8 cellular contexts compared by ENCODE assay signal in the genomic region with DNA sequence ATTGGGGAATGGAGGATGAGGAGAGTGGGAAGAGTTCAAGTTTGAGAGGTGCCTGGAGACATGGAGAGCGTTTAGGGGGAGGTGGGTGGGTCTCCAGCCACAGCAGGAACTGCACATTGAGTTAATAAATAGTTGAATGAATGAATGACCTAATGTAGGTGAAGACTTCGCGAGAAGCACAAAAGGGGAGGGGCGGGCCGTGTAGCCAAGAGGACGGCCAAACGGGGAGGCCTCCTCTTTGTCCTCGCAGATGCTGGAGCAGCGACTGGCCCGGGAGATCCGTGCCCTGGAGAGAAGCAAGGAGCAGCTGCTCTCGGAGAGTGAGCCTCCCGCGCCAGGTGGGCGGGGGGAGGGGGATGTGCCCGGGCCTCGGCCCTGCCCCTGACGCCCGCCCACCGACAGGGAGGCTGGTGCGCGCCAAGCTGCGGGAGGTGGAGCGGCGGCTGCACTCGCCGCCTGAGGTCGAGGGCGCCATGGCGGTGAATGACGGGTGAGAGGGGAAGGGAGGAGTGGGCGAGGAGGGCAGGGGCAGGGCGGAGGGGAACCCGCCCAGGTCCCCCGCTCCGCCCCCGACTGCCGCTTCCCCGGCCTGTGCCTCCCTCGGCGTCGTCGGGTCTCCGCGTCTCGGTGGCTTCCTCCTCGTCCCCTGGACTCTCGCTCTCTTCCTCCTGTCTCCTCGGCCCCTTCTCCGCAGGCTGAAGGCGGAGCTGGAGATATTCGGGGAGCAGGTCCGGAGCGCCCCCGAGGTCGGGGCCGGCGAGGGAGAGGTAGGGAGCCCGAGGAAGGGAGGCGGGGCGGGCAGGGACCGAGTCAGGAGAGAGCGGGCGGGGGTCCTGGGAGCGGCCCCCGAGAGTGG. TPM values are rescaled to one million over a fixed set of nuclear protein-coding genes. Genes with fewer than 3 reads are reported as not detected.
DNase-seq lines count a peak whose midpoint lies in the region; ATAC-seq and TF ChIP-seq lines count a peak whose summit lies in the region.

No MANE protein-coding gene starts in this region.

- H2AFZ ChIP-seq in hepatocyte = peak overlapping the region; percentile 99
- H2AFZ ChIP-seq in smooth muscle cell (ENCODE audit: low read depth) = peak overlapping the region; percentile 99

- H3K4me2 ChIP-seq in hepatocyte (peak overlapping the region; percentile 96), smooth muscle cell (peak overlapping the region; percentile 96)

- H3K9ac ChIP-seq in smooth muscle cell (ENCODE audit: low read depth) = peak overlapping the region; percentile 46

- no peak for TF ChIP-seq CTCF in hepatocyte (IDR thresholded peaks at IDR 0.05; ENCODE audit: poor library complexity)
- TF ChIP-seq CTCF in smooth muscle cell (IDR thresholded peaks at IDR 0.05; ENCODE audit: borderline replicate concordance, insufficient read depth, poor library complexity, severe bottlenecking) = no peak

- H3K27me3 ChIP-seq in SJSA1 (replicated peaks) (no peaks in the 10 kb centered on the region), hepatocyte (no peaks in the 10 kb centered on the region), smooth muscle cell (ENCODE audit: low read depth) (no peaks in the 10 kb centered on the region)

- H3K4me1 ChIP-seq in SJSA1 (replicated peaks) = peaks cover 26% of the 10 kb centered on the region
- H3K4me1 ChIP-seq in hepatocyte (ENCODE audit: insufficient read depth) = no peaks in the 10 kb centered on the region
- no peaks in the 10 kb centered on the region for H3K4me1 ChIP-seq in smooth muscle cell (ENCODE audit: low read depth)

- peaks cover 7% of the 10 kb centered on the region for H3F3A ChIP-seq in smooth muscle cell (ENCODE audit: low read depth)

- H3K9me3 ChIP-seq in SJSA1 (replicated peaks) (no peaks in the 10 kb centered on the region), hepatocyte (ENCODE audit: low read depth) (no peaks in the 10 kb centered on the region), smooth muscle cell (replicated peaks; ENCODE audit: low read depth) (no peaks in the 10 kb centered on the region)

- no peaks in the 10 kb centered on the region for H3K9me2 ChIP-seq in hepatocyte (replicated peaks; ENCODE audit: insufficient read depth)

- DNase-seq in Daoy (ENCODE audit: low read depth) (peak; percentile 88), Kasumi-1 (lab: John Stamatoyannopoulos, UW) (peak; percentile 37 to 43), SJSA1 (ENCODE audit: low read depth in 1 of 2, low spot score in 2 of 2) (peak in 1 of 2 experiments; percentile 50), hepatocyte (ENCODE audit: low spot score) (peak; percentile 87), smooth muscle cell (lab: John Stamatoyannopoulos, UW; ENCODE audit: unreplicated experiment) (no peak), AML-193 (lab: John Stamatoyannopoulos, UW) (no peak)
- peak; percentile 76 for DNase-seq in activated naive CD4-positive, alpha-beta T cell treated with anti-CD3 and anti-CD28 coated beads, Interleukin-2, amount 50 U/mL, for 16 hours

- H4K20me1 ChIP-seq in hepatocyte (ENCODE audit: insufficient read depth, poor library complexity, severe bottlenecking) = no peaks in the 10 kb centered on the region
- no peaks in the 10 kb centered on the region for H4K20me1 ChIP-seq in smooth muscle cell (ENCODE audit: low read depth)

- WGBS in hepatocyte (ENCODE audit: low lambda C conversion rate, missing lambda C conversion rate) = 2% methylated on average over 14 of the region's 66 CpGs
- WGBS in smooth muscle cell (ENCODE audit: low lambda C conversion rate) = 6% methylated on average over 16 of the region's 66 CpGs

- no peaks in the 10 kb centered on the region for H3K79me2 ChIP-seq in hepatocyte
- no peaks in the 10 kb centered on the region for H3K79me2 ChIP-seq in smooth muscle cell (ENCODE audit: low read depth)

- peak overlapping the region; percentile 50 for H3K4me3 ChIP-seq in SJSA1
- H3K4me3 ChIP-seq in hepatocyte = peak overlapping the region; percentile 88
- H3K4me3 ChIP-seq in smooth muscle cell = peak overlapping the region; percentile 87

- H3K36me3 ChIP-seq in SJSA1 = no peaks in the 10 kb centered on the region
- no peaks in the 10 kb centered on the region for H3K36me3 ChIP-seq in hepatocyte (replicated peaks; ENCODE audit: insufficient read depth, low read depth)
- no peaks in the 10 kb centered on the region for H3K36me3 ChIP-seq in smooth muscle cell (ENCODE audit: low read depth)

- peak; percentile 74 for ATAC-seq in GM21723 (IDR thresholded peaks at IDR 0.05; ENCODE audit: unreplicated experiment)

- H3K27ac ChIP-seq in SJSA1 (0 out of 2 replicates have a peak overlapping the region, but pooled peaks have one; percentile 24), hepatocyte (peak overlapping the region; percentile 95), smooth muscle cell (ENCODE audit: low read depth) (peak overlapping the region; percentile 26)

RNA-seq across cellular contexts. Expression of gene SYCE1L, which starts 12.9 kb away (rescaled TPM):
- total RNA-seq in Daoy (2014; rRNA removed; shearing (Covaris generic)) = not detected in 2 replicates
- 0.32 and 1.2 TPM in 2 replicates for total RNA-seq in SJSA1 (2014; rRNA removed; shearing (Covaris generic))
- total RNA-seq in hepatocyte (2.6 TPM in 1 of 2 replicates, not detected in the other), smooth muscle cell (1.6 and 3.4 TPM in 2 replicates)
- polyA plus RNA-seq in hepatocyte (8.2 and 16.6 TPM in 2 replicates), smooth muscle cell (3.7 and 3.8 TPM in 2 replicates)

RNA-seq across cellular contexts. Expression of gene MON1B, which starts 21.1 kb away (rescaled TPM):
- 5.7 and 5.8 TPM in 2 replicates for total RNA-seq in Daoy (2014; rRNA removed; shearing (Covaris generic))
- 5.2 and 16.8 TPM in 2 replicates for total RNA-seq in SJSA1 (2014; rRNA removed; shearing (Covaris generic))
- total RNA-seq in hepatocyte = 13.4 and 13.5 TPM in 2 replicates
- 35.4 and 42.3 TPM in 2 replicates for polyA plus RNA-seq in hepatocyte
- total RNA-seq in smooth muscle cell = 8.0 and 9.3 TPM in 2 replicates
- polyA plus RNA-seq in smooth muscle cell = 16.2 and 20.9 TPM in 2 replicates

Comparison
In these comparisons a context has a peak if more than half of its experiments do, and no peak if none do; other contexts are left out.
1. DNase-seq: peak in Daoy (single experiment), Kasumi-1 (2 of 2), activated naive CD4-positive, alpha-beta T cell treated with anti-CD3 and anti-CD28 coated beads, Interleukin-2, amount 50 U/mL, for 16 hours (single experiment) and hepatocyte (single experiment); none in smooth muscle cell (single experiment) and AML-193 (0 of 2).
2. H3K27ac ChIP-seq: peak in every context shown above with its lines; median percentile 95 in hepatocyte; 26 in smooth muscle cell; 24 in SJSA1.
3. Peak in every context shown above with its lines, with median percentiles within 50 percentile points of each other: H3K4me3 ChIP-seq.